8 cellular contexts compared by ENCODE assay signal in genomic region chr13:19439056-19439686, GRCh38.
DNase-seq lines count a peak whose midpoint lies in the region; ATAC-seq, FAIRE-seq and TF ChIP-seq lines count a peak whose summit lies in the region.
"Not testable (repeated sequence)": the region's sequence is repeated elsewhere in the genome, so short reads cannot be mapped to it uniquely, and the experiment has no call there.

No MANE protein-coding gene starts in this region.

- not testable (repeated sequence) for H3K9me3 Mint-ChIP-seq in activated T-cell treated with anti-CD3 and anti-CD28 coated beads, Interleukin-2, amount 50 U/mL, for 24 hours

- H3K9me3 ChIP-seq in A673 (ENCODE audit: low read depth, low read length, poor library complexity, severe bottlenecking); MG63; SJCRH30 (replicated peaks); pancreas: not testable (repeated sequence)

- 2 to 14% methylated on average over 2 of the region's 2 CpGs for WGBS in pancreas, 2 donors

- DNase-seq in A673 (ENCODE audit: low spot score) (peak; percentile 83), MG63 (peak; percentile 45), NCI-H524 treated with DMSO at 0.1 percent for 48 hours (lab: John Stamatoyannopoulos, UW) (peak; percentile 19), SJCRH30 (peak; percentile 58 to 73), Right ventricle myocardium superior (peak; percentile 42), pancreas (peak in 5 of 6 donors; percentile 13 to 70 (median 41))
- DNase-seq in GM10266 (ENCODE audit: extremely low spot score): not testable (repeated sequence)
- peak; percentile 29 for DNase-seq in activated T-cell treated with anti-CD3 and anti-CD28 coated beads, Interleukin-2, amount 50 U/mL, for 24 hours

- not testable (repeated sequence) for H3K4me1 Mint-ChIP-seq in activated T-cell treated with anti-CD3 and anti-CD28 coated beads, Interleukin-2, amount 50 U/mL, for 24 hours (ENCODE audit: low read depth)

- TF ChIP-seq CTCF in A673 (conservative IDR thresholded peaks at IDR 0.05; ENCODE audit: low read depth, low read length): peak; percentile 34
- TF ChIP-seq CTCF in GM10266 (IDR thresholded peaks at IDR 0.05; ENCODE audit: control insufficient read depth, insufficient read depth, low read depth, missing control alignments): peak; percentile 24
- peak in 2 of 4 donors; percentile 8 to 14 for TF ChIP-seq CTCF in pancreas (IDR thresholded peaks at IDR 0.05)

- not testable (repeated sequence) for H3K27me3 Mint-ChIP-seq in activated T-cell treated with anti-CD3 and anti-CD28 coated beads, Interleukin-2, amount 50 U/mL, for 24 hours

- intact Hi-C loops in A673 (cut with micrococcal nuclease; ENCODE audit: unreplicated experiment): loop anchor here (5.0 kb wide), 2 partner anchors 172 to 352 kb away; no protein-coding TSS in a partner anchor
- intact Hi-C loops in Right ventricle myocardium superior (cut with DNase I); pancreas (cut with DNase I): not testable (repeated sequence)

- H3K4me3 Mint-ChIP-seq in activated T-cell treated with anti-CD3 and anti-CD28 coated beads, Interleukin-2, amount 50 U/mL, for 24 hours: not testable (repeated sequence)

- CTCF ChIA-PET in A673 (lab: Charles Lee): not testable (repeated sequence)

- POLR2A ChIA-PET in A673 (lab: Charles Lee; ENCODE audit: low non-redundant PET): not testable (repeated sequence)

- not testable (repeated sequence) for FAIRE-seq in pancreas (lab: Jason Lieb, UNC)

- H3K36me3 Mint-ChIP-seq in activated T-cell treated with anti-CD3 and anti-CD28 coated beads, Interleukin-2, amount 50 U/mL, for 24 hours (ENCODE audit: low read depth): not testable (repeated sequence)

- not testable (repeated sequence) for ATAC-seq in Right ventricle myocardium superior (ENCODE audit: poor library complexity); pancreas

- H3K4me3 ChIP-seq in A673 (ENCODE audit: low read depth, low read length, poor library complexity, severe bottlenecking): peak overlapping the region; percentile 49
- H3K4me3 ChIP-seq in MG63, SJCRH30, pancreas: not testable (repeated sequence)

- not testable (repeated sequence) for H3K4me1 ChIP-seq in A673 (ENCODE audit: insufficient read depth, low read length, poor library complexity, severe bottlenecking); SJCRH30; pancreas

- not testable (repeated sequence) for H3K27ac ChIP-seq in A673 (ENCODE audit: low read depth, low read length, poor library complexity, severe bottlenecking); SJCRH30; pancreas

- H3K36me3 ChIP-seq in A673 (ENCODE audit: insufficient read depth, low read length, poor library complexity, severe bottlenecking); MG63; SJCRH30; pancreas: not testable (repeated sequence)

- H3K27ac Mint-ChIP-seq in activated T-cell treated with anti-CD3 and anti-CD28 coated beads, Interleukin-2, amount 50 U/mL, for 24 hours: not testable (repeated sequence)

- BruUV-seq in A673 (replicated peaks; lab: Mats Ljungman, UMichigan): not testable (repeated sequence)

- not testable (repeated sequence) for H3K27me3 ChIP-seq in A673 (replicated peaks; ENCODE audit: insufficient read depth, low read depth, low read length, poor library complexity); MG63; SJCRH30; pancreas
